Comparison of ENCODE assay signal across 1 cellular context in the genomic region with DNA sequence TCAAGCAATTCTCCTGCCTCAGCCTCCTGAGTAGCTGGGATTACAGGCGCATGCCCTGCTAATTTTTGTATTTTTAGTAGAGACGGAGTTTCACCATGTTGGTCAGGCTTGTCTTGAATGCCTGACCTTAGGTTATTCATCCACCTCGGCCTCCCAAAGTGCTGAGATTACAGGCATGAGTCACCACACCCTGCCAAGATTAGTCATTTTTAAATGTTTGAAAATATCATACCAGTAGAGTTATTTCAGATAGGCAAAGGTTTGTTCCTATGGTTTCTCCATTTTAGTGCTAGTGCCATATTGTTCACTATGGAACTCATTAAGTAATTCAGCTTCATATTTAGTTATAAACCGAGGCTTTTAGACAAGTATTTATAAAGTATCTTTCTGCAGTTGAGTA.
A peak's percentile ranks its signal among the peaks of the same experiment; 100 is the strongest.
TF ChIP-seq lines count a peak whose summit lies in the region.

No MANE protein-coding gene starts in this region.

TF ChIP-seq in SK-N-SH, 30 proteins besides CTCF, POLR2A, EP300 and RAD21 (continued from another document):
- TF ChIP-seq, protein P1, sequence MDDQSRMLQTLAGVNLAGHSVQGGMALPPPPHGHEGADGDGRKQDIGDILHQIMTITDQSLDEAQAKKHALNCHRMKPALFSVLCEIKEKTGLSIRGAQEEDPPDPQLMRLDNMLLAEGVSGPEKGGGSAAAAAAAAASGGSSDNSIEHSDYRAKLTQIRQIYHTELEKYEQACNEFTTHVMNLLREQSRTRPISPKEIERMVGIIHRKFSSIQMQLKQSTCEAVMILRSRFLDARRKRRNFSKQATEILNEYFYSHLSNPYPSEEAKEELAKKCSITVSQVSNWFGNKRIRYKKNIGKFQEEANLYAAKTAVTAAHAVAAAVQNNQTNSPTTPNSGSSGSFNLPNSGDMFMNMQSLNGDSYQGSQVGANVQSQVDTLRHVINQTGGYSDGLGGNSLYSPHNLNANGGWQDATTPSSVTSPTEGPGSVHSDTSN (IDR thresholded peaks at IDR 0.05) = peak; percentile 24; the same call in 1 of the 2 replicates
- TF ChIP-seq CHD2 (IDR thresholded peaks at IDR 0.05; ENCODE audit: low read length, partially characterized antibody) (no peak), MXI1 (IDR thresholded peaks at IDR 0.05; ENCODE audit: low read depth, low read length) (no peak), FOSL2 (IDR thresholded peaks at IDR 0.05; ENCODE audit: borderline replicate concordance, low read depth) (peak; percentile 88), TCF12 (IDR thresholded peaks at IDR 0.05) (peak; percentile 21; the same call in 1 of the 2 replicates), TEAD4 (IDR thresholded peaks at IDR 0.05; ENCODE audit: borderline replicate concordance, insufficient read depth) (no peak), RXRA (IDR thresholded peaks at IDR 0.05; ENCODE audit: borderline replicate concordance, low read depth) (no peak), GABPA (IDR thresholded peaks at IDR 0.05; ENCODE audit: low read depth) (no peak), MEF2A (IDR thresholded peaks at IDR 0.05; ENCODE audit: borderline replicate concordance, low read depth) (no peak), RFX5 (IDR thresholded peaks at IDR 0.05; ENCODE audit: low read length) (no peak), SIN3A (IDR thresholded peaks at IDR 0.05; ENCODE audit: borderline replicate concordance, low read depth, low read length) (no peak), SMC3 (IDR thresholded peaks at IDR 0.05; ENCODE audit: low read depth, low read length) (no peak)
- TF ChIP-seq, protein P2, sequence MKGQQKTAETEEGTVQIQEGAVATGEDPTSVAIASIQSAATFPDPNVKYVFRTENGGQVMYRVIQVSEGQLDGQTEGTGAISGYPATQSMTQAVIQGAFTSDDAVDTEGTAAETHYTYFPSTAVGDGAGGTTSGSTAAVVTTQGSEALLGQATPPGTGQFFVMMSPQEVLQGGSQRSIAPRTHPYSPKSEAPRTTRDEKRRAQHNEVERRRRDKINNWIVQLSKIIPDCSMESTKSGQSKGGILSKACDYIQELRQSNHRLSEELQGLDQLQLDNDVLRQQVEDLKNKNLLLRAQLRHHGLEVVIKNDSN (IDR thresholded peaks at IDR 0.05; ENCODE audit: borderline replicate concordance, low read depth) = no peak
